In genomic region chr5:158777647-158778368, GRCh38 we compare ENCODE assay signal across 17 cellular contexts.
DNase-seq lines count a peak whose midpoint lies in the region; ATAC-seq and TF ChIP-seq lines count a peak whose summit lies in the region.
"Had no signal": no experiment of that assay in that cellular context is flagged by ENCODE, and none has a peak within 500 bp of the region (broad histone marks: within the 10 kb centered on the region; RNA-seq: fewer than 3 reads in every experiment).

No MANE protein-coding gene starts in this region.

- H3K27ac Mint-ChIP-seq in osteocyte (ENCODE audit: unreplicated experiment), result peak overlapping the region; percentile 7
- no peak overlapping the region for H3K27ac Mint-ChIP-seq in activated CD8-positive, alpha-beta memory T cell treated with anti-CD3 and anti-CD28 coated beads, Interleukin-2, amount 10 ng/mL, durations not matched to agents 7 days and 5 days

- H3K4me1 ChIP-seq in heart right ventricle (peaks cover 0 to 62% (median 39%) of the 10 kb centered on the region in 9 donors), left ventricle myocardium inferior (peaks cover 55% of the 10 kb centered on the region), aorta (ENCODE audit: control insufficient read depth in 1 of 2, insufficient read depth in 2 of 2, low read length in 2 of 2) (peaks cover 11 to 17% of the 10 kb centered on the region in 2 donors)
- H3K4me1 ChIP-seq: A549 had no signal

- H3K27me3 ChIP-seq in heart right ventricle (no peaks in the 10 kb centered on the region), left ventricle myocardium inferior (ENCODE audit: low read depth) (no peaks in the 10 kb centered on the region), aorta (ENCODE audit: control insufficient read depth in 1 of 2, insufficient read depth in 2 of 2, low read length in 1 of 2) (no peaks in the 10 kb centered on the region)
- H3K27me3 ChIP-seq: neutrophil had no signal

- ATAC-seq in heart right ventricle (peak; percentile 17 to 53 (median 38)), aorta (ENCODE audit: low FRiP score) (no peak), GM18861 (IDR thresholded peaks at IDR 0.05; ENCODE audit: unreplicated experiment) (no peak)
- ATAC-seq in activated CD8-positive, alpha-beta memory T cell treated with anti-CD3 and anti-CD28 coated beads, Interleukin-2, amount 10 ng/mL, durations not matched to agents 7 days and 5 days, result no peak
- ATAC-seq: A549; stimulated activated naive CD8-positive, alpha-beta T cell treated with anti-CD3 and anti-CD28 coated beads, Interleukin-15, Interleukin-2, amounts not matched to agents 100 U/mL and 50 U/mL, for 24 hours had no signal

- TF ChIP-seq CTCF in heart right ventricle (IDR thresholded peaks at IDR 0.05), result no peak
- no peak for TF ChIP-seq CTCF in left ventricle myocardium inferior (IDR thresholded peaks at IDR 0.05; ENCODE audit: borderline replicate concordance)
- TF ChIP-seq CTCF in osteocyte (IDR thresholded peaks at IDR 0.05), result no peak

- H3K4me3 Mint-ChIP-seq in osteocyte (ENCODE audit: unreplicated experiment), result no peak overlapping the region
- H3K4me3 Mint-ChIP-seq in activated CD8-positive, alpha-beta memory T cell treated with anti-CD3 and anti-CD28 coated beads, Interleukin-2, amount 10 ng/mL, durations not matched to agents 7 days and 5 days, result no peak overlapping the region

- WGBS in heart right ventricle, 2 donors, result 55 to 59% methylated on average over 7 of the region's 7 CpGs
- WGBS in aorta, 2 donors, result 23 to 30% methylated on average over 7 of the region's 7 CpGs

- CTCF ChIA-PET in activated CD8-positive, alpha-beta memory T cell treated with anti-CD3 and anti-CD28 coated beads, Interleukin-2, amount 10 ng/mL, durations not matched to agents 7 days and 5 days (lab: Charles Lee), result no interaction called here

- intact Hi-C loops in heart right ventricle (cut with DNase I), result loop anchor here in 1 of 10 donors (5.0 kb wide), 1 partner anchor 324 kb away; no protein-coding TSS in a partner anchor
- intact Hi-C loops in cardiac septum (cut with DNase I), result loop anchor here (10.0 kb wide), 1 partner anchor 327 kb away; no protein-coding TSS in a partner anchor
- intact Hi-C loops in left ventricle myocardium inferior (cut with micrococcal nuclease), result no loop called here
- intact Hi-C loops in aorta (cut with DNase I), result no loop called here

- H3K9me3 ChIP-seq in heart right ventricle, result no peaks in the 10 kb centered on the region
- no peaks in the 10 kb centered on the region for H3K9me3 ChIP-seq in left ventricle myocardium inferior (replicated peaks)
- no peaks in the 10 kb centered on the region for H3K9me3 ChIP-seq in aorta (ENCODE audit: control insufficient read depth, low read length)
- H3K9me3 ChIP-seq: A549, neutrophil had no signal

- H3K36me3 ChIP-seq in heart right ventricle, result peaks cover 0 to 8% (median 0%) of the 10 kb centered on the region in 9 donors
- no peaks in the 10 kb centered on the region for H3K36me3 ChIP-seq in left ventricle myocardium inferior
- no peaks in the 10 kb centered on the region for H3K36me3 ChIP-seq in aorta (ENCODE audit: control insufficient read depth in 1 of 2, insufficient read depth in 2 of 2, low read length in 1 of 2)
- H3K36me3 ChIP-seq: neutrophil had no signal

- H3K36me3 Mint-ChIP-seq in osteocyte (ENCODE audit: unreplicated experiment), result peaks cover 64% of the 10 kb centered on the region
- no peaks in the 10 kb centered on the region for H3K36me3 Mint-ChIP-seq in activated CD8-positive, alpha-beta memory T cell treated with anti-CD3 and anti-CD28 coated beads, Interleukin-2, amount 10 ng/mL, durations not matched to agents 7 days and 5 days

- no peaks in the 10 kb centered on the region for H3K9me3 Mint-ChIP-seq in osteocyte (ENCODE audit: unreplicated experiment)
- H3K9me3 Mint-ChIP-seq in activated CD8-positive, alpha-beta memory T cell treated with anti-CD3 and anti-CD28 coated beads, Interleukin-2, amount 10 ng/mL, durations not matched to agents 7 days and 5 days (ENCODE audit: low read depth), result no peaks in the 10 kb centered on the region

- H3K4me3 ChIP-seq in heart right ventricle (no peak overlapping the region), left ventricle myocardium inferior (no peak overlapping the region), aorta (ENCODE audit: low read length in 2 of 2) (no peak overlapping the region)
- H3K4me3 ChIP-seq: A549, dorsolateral prefrontal cortex, PC-9 had no signal

- DNase-seq in heart right ventricle, result no peak
- no peak for DNase-seq in cardiac septum (ENCODE audit: low spot score)
- no peak for DNase-seq in left ventricle myocardium inferior
- DNase-seq in osteocyte (ENCODE audit: extremely low spot score, unreplicated experiment), result no peak
- no peak for DNase-seq in aorta
- DNase-seq in NCI-H2029 (lab: John Stamatoyannopoulos, UW), result no peak
- DNase-seq in activated CD8-positive, alpha-beta memory T cell treated with anti-CD3 and anti-CD28 coated beads, Interleukin-2, amount 10 ng/mL, durations not matched to agents 7 days and 5 days, result no peak
- DNase-seq: activated effector memory CD4-positive, alpha-beta T cell treated with anti-CD3 and anti-CD28 coated beads, Interleukin-2, amount 50 U/mL, for 16 hours; dorsolateral prefrontal cortex; NCI-H1417 treated with DMSO at 0.1 percent for 48 hours; PC-9; stimulated activated naive CD8-positive, alpha-beta T cell treated with anti-CD3 and anti-CD28 coated beads, Interleukin-15, Interleukin-2, amounts not matched to agents 100 U/mL and 50 U/mL, for 24 hours had no signal

- H3K27me3 Mint-ChIP-seq in osteocyte (ENCODE audit: unreplicated experiment), result no peaks in the 10 kb centered on the region
- peaks cover 8% of the 10 kb centered on the region for H3K27me3 Mint-ChIP-seq in activated CD8-positive, alpha-beta memory T cell treated with anti-CD3 and anti-CD28 coated beads, Interleukin-2, amount 10 ng/mL, durations not matched to agents 7 days and 5 days

- H3K27ac ChIP-seq in heart right ventricle (peak overlapping the region; percentile 15 to 69 (median 48)), left ventricle myocardium inferior (replicated peaks) (peak overlapping the region; percentile 80), aorta (ENCODE audit: low read depth in 1 of 2, low read length in 2 of 2) (peak overlapping the region; percentile 57 to 88)
- H3K27ac ChIP-seq: A549, KMS-11, neutrophil, PC-9, VCaP had no signal

- peaks cover 46% of the 10 kb centered on the region for H3K4me1 Mint-ChIP-seq in osteocyte (ENCODE audit: unreplicated experiment)
- H3K4me1 Mint-ChIP-seq in activated CD8-positive, alpha-beta memory T cell treated with anti-CD3 and anti-CD28 coated beads, Interleukin-2, amount 10 ng/mL, durations not matched to agents 7 days and 5 days, result peaks cover 5% of the 10 kb centered on the region

Comparison
In these comparisons a context has a peak if more than half of its experiments do, and no peak if none do; other contexts are left out.
1. ATAC-seq: peak in heart right ventricle (8 of 8); none in aorta (single experiment), GM18861 (single experiment) and activated CD8-positive, alpha-beta memory T cell treated with anti-CD3 and anti-CD28 coated beads, Interleukin-2, amount 10 ng/mL, durations not matched to agents 7 days and 5 days (single experiment).
2. Peak in every context shown above with its lines, with median percentiles within 50 percentile points of each other: H3K27ac ChIP-seq.